Comparison of ENCODE assay signal across 7 cellular contexts in the genomic region with DNA sequence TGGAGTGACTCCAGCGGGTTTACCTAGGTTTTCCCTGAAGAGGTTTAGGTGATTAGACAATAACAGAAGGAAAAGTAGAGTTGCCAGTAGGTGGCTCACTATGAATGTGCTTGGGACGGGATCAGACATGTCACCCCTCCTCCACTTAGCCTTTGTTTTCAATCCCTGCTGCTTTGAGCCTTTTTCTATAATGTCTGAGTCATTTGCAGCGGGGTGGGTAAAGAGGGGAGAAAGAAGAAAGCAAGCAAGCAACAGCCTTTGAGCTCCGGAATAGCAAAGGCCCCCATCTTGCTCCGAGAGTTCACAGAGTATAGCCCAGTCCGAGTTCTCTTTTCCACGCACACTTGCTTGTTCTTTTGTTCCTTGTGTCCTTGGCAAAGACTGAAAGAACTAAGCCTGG.
DNase-seq lines count a peak whose midpoint lies in the region; FAIRE-seq and TF ChIP-seq lines count a peak whose summit lies in the region.

No MANE protein-coding gene starts in this region.

- TF ChIP-seq POLR2A in vagina (IDR thresholded peaks at IDR 0.05), result no peak
- TF ChIP-seq POLR2A in GM12891 (IDR thresholded peaks at IDR 0.05; ENCODE audit: low read depth, low read length), result no peak

- H4K20me1 ChIP-seq in Karpas-422 (ENCODE audit: insufficient read depth, low read depth, low read length), result no peaks in the 10 kb centered on the region

- H3K27me3 ChIP-seq in dorsolateral prefrontal cortex (no peaks in the 10 kb centered on the region), liver (ENCODE audit: control insufficient read depth in 4 of 4, insufficient read depth in 4 of 4, low read length in 3 of 4) (no peaks in the 10 kb centered on the region), vagina (no peaks in the 10 kb centered on the region), Karpas-422 (ENCODE audit: low read length) (no peaks in the 10 kb centered on the region)

- H3K4me1 Mint-ChIP-seq in HFFc6 (ENCODE audit: low read depth), result peaks cover 8% of the 10 kb centered on the region

- no peaks in the 10 kb centered on the region for H3K36me3 Mint-ChIP-seq in HFFc6 (ENCODE audit: low read depth)

- no peaks in the 10 kb centered on the region for H3K27me3 Mint-ChIP-seq in HFFc6 (ENCODE audit: insufficient read depth)

- peak; percentile 82 for TF ChIP-seq CTCF in HFFc6 (IDR thresholded peaks at IDR 0.05)
- peak; percentile 71 to 92 (median 84) for TF ChIP-seq CTCF in dorsolateral prefrontal cortex (IDR thresholded peaks at IDR 0.05 in 54 of 56, conservative IDR thresholded peaks at IDR 0.05 in 2 of 56; ENCODE audit: low read depth in 1 of 56, partially characterized antibody in 56 of 56)
- peak; percentile 48 for TF ChIP-seq CTCF in liver (IDR thresholded peaks at IDR 0.05; ENCODE audit: low read depth, low read length, missing input control)
- peak; percentile 27 to 52 (median 39) for TF ChIP-seq CTCF in vagina (IDR thresholded peaks at IDR 0.05)

- peak; percentile 89 to 91 for TF ChIP-seq RAD21 in liver (IDR thresholded peaks at IDR 0.05)

- no peaks in the 10 kb centered on the region for H3K79me2 ChIP-seq in Karpas-422 (ENCODE audit: low read length)

- H3K9me2 ChIP-seq in Karpas-422 (replicated peaks; ENCODE audit: insufficient read depth, low read length), result no peaks in the 10 kb centered on the region; the same call in 1 of the 2 replicates

- no peaks in the 10 kb centered on the region for H3K9me3 Mint-ChIP-seq in HFFc6

- DNase-seq in HFFc6 (peak; percentile 75), NCI-H82 treated with DMSO at 0.1 percent for 48 hours (lab: John Stamatoyannopoulos, UW; ENCODE audit: unreplicated experiment) (peak; percentile 88), dorsolateral prefrontal cortex (peak in 7 of 10 donors; percentile 14 to 81 (median 64)), vagina (ENCODE audit: extremely low spot score in 2 of 2) (no peak), Karpas-422 (no peak), GM12891 (ENCODE audit: insufficient read length, low spot score) (no peak)

- peaks cover 0 to 4% (median 2%) of the 10 kb centered on the region in 4 donors for H3K4me1 ChIP-seq in liver (ENCODE audit: control insufficient read depth in 4 of 4, insufficient read depth in 4 of 4, low read length in 3 of 4)
- no peaks in the 10 kb centered on the region for H3K4me1 ChIP-seq in vagina
- H3K4me1 ChIP-seq in Karpas-422 (ENCODE audit: low read length), result no peaks in the 10 kb centered on the region

- 24% methylated on average over 7 of the region's 7 CpGs for WGBS in liver

- no peak for FAIRE-seq in GM12891 (lab: Jason Lieb, UNC)

- no peaks in the 10 kb centered on the region for H3K36me3 ChIP-seq in liver (ENCODE audit: control insufficient read depth in 4 of 4, insufficient read depth in 3 of 4, low read depth in 1 of 4, low read length in 3 of 4)
- H3K36me3 ChIP-seq in vagina, result no peaks in the 10 kb centered on the region
- H3K36me3 ChIP-seq in Karpas-422 (ENCODE audit: insufficient read depth, low read length), result no peaks in the 10 kb centered on the region

- H3K27ac ChIP-seq in dorsolateral prefrontal cortex, result peak overlapping the region; percentile 72 to 98 (median 93)
- no peak overlapping the region for H3K27ac ChIP-seq in liver (ENCODE audit: low read depth in 1 of 2, low read length in 2 of 2)
- H3K27ac ChIP-seq in vagina, result no peak overlapping the region
- no peak overlapping the region for H3K27ac ChIP-seq in Karpas-422 (ENCODE audit: low read length)

- H3K27ac Mint-ChIP-seq in HFFc6, result no peak overlapping the region

- H3K4me3 ChIP-seq in dorsolateral prefrontal cortex (peak overlapping the region in 56 of 59 donors; percentile 17 to 67 (median 42)), liver (ENCODE audit: low read depth in 1 of 3, low read length in 3 of 3) (no peak overlapping the region), vagina (no peak overlapping the region), Karpas-422 (ENCODE audit: low read length) (no peak overlapping the region)

- H3K4me3 Mint-ChIP-seq in HFFc6, result peak overlapping the region; percentile 86

- no peak overlapping the region for H3K4me2 ChIP-seq in Karpas-422 (ENCODE audit: low read depth, low read length, poor library complexity, severe bottlenecking)

- no peak overlapping the region for H2AFZ ChIP-seq in Karpas-422 (ENCODE audit: low read length)

- intact Hi-C loops in dorsolateral prefrontal cortex (cut with DNase I), result loop anchor here (2.0 to 10.0 kb wide), 10 partner anchors 118 to 1098 kb away; a partner anchor contains a TSS
- intact Hi-C loops in vagina (cut with DNase I), result no loop called here

- H3K9ac ChIP-seq in liver (ENCODE audit: low read depth in 1 of 2, low read length in 2 of 2) (peak overlapping the region in 1 of 2 donors; percentile 65), Karpas-422 (ENCODE audit: low read length) (no peak overlapping the region)

- no peaks in the 10 kb centered on the region for H3K9me3 ChIP-seq in liver (ENCODE audit: control insufficient read depth in 4 of 4, low read length in 3 of 4)
- no peaks in the 10 kb centered on the region for H3K9me3 ChIP-seq in vagina
- peaks cover 7% of the 10 kb centered on the region; the same call in 1 of the 2 replicates for H3K9me3 ChIP-seq in Karpas-422 (ENCODE audit: low read length)

TF ChIP-seq in liver, 16 proteins besides CTCF, POLR2A, EP300 and RAD21:
- TF ChIP-seq, protein P1, sequence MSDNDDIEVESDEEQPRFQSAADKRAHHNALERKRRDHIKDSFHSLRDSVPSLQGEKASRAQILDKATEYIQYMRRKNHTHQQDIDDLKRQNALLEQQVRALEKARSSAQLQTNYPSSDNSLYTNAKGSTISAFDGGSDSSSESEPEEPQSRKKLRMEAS (IDR thresholded peaks at IDR 0.05), result no peak
- no peak for TF ChIP-seq YY1 (IDR thresholded peaks at IDR 0.05)
- peak; percentile 20 to 37 for TF ChIP-seq RXRA (IDR thresholded peaks at IDR 0.05)
- TF ChIP-seq HNF4A (conservative IDR thresholded peaks at IDR 0.05), result peak in 1 of 2 donors; percentile 10
TF ChIP-seq in liver: peak in this region for 2.

TF ChIP-seq in GM12891, 5 proteins besides CTCF, POLR2A, EP300 and RAD21:
- TF ChIP-seq POLR2AphosphoS5 (IDR thresholded peaks at IDR 0.05; ENCODE audit: low read depth, low read length) (no peak), POU2F2 (IDR thresholded peaks at IDR 0.05; ENCODE audit: low read depth, low read length) (no peak), TAF1 (IDR thresholded peaks at IDR 0.05; ENCODE audit: low read depth, low read length) (no peak), PAX5 (IDR thresholded peaks at IDR 0.05; ENCODE audit: insufficient read depth, low read length, severe bottlenecking) (no peak), SPI1 (IDR thresholded peaks at IDR 0.05; ENCODE audit: low read depth, low read length) (no peak)

Comparison
In these comparisons a context has a peak if more than half of its experiments do, and no peak if none do; other contexts are left out.
1. DNase-seq: peak in HFFc6 (single experiment), NCI-H82 treated with DMSO at 0.1 percent for 48 hours (single experiment) and dorsolateral prefrontal cortex (7 of 10); none in vagina (0 of 2), Karpas-422 (single experiment) and GM12891 (single experiment).
2. H3K27ac ChIP-seq: peak in dorsolateral prefrontal cortex (59 of 59); none in liver (0 of 2), vagina (single experiment) and Karpas-422 (single experiment).
3. H3K4me3 ChIP-seq: peak in dorsolateral prefrontal cortex (56 of 59); none in liver (0 of 3), vagina (0 of 2) and Karpas-422 (single experiment).
4. Peak in every context shown above with its lines, with median percentiles within 50 percentile points of each other: CTCF ChIP-seq.